ENCODE assay signal across 1 cellular context in the genomic region with DNA sequence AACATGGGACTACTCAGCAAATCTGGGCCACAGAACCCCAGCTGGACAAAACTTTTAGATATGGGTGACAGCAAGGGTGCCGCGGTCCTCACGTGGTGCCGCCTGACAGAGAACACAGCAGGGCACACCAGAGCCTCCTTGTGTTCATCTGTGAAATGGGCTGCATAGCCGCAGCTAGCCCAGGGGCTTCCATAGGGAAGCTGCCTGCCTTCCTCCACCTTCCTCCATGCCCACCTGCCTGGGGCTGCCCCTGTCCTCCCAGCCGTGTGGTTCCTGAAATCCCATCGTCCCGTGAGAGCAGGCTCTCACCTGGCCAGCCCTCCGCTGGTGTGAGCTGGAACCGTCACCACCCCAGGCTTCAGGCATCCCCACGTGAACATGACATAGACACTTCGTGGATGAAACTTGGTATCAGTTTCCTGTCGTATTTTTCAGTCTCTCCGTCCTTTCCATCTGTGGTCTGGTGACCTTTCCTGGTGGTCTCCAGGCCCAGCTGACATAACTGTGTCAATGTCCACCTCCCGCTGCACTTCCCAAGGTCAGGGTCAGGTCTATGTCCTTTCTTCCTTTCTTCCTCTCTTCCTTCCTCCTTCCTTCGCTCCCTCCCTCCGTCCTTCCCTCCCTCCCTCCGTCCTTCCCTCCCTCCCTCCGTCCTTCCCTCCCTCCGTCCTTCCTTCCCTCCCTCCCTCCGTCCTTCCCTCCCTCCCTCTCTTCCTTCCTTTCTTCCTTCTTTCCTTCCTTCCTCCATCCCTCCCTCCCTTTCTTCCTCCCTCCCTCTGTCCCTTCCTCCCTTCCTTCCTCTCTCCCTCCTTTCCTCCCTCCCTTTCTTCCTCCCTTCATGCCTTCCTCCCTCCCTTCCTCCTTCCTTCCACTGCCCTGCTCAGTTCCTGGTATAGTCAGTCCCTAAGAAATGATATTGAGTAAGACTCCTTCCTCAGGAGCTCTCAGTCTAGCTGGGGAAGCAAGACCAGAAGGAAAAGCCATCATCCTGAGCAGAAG.
TF ChIP-seq lines count a peak whose summit lies in the region.

No MANE protein-coding gene starts in this region.

TF ChIP-seq in K562, 482 proteins besides CTCF, POLR2A, EP300 and RAD21 (continued from another document):
- TF ChIP-seq, protein P1, sequence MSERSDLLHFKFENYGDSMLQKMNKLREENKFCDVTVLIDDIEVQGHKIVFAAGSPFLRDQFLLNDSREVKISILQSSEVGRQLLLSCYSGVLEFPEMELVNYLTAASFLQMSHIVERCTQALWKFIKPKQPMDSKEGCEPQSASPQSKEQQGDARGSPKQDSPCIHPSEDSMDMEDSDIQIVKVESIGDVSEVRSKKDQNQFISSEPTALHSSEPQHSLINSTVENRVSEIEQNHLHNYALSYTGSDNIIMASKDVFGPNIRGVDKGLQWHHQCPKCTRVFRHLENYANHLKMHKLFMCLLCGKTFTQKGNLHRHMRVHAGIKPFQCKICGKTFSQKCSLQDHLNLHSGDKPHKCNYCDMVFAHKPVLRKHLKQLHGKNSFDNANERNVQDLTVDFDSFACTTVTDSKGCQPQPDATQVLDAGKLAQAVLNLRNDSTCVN (CRISPR knock-in tag; IDR thresholded peaks at IDR 0.05) = 0 out of 2 replicates have a peak, but pooled peaks have one; percentile 6
- no peak for TF ChIP-seq TBP (optimal IDR thresholded peaks at IDR 0.05; ENCODE audit: low read depth, low read length)
- no peak for TF ChIP-seq ARID1B (IDR thresholded peaks at IDR 0.05)
- TF ChIP-seq OTX1 (CRISPR knock-in tag; IDR thresholded peaks at IDR 0.05) = peak; percentile 73; the same call in 1 of the 2 replicates
- no peak for TF ChIP-seq ARHGAP35 (IDR thresholded peaks at IDR 0.05; ENCODE audit: partially characterized antibody)
TF ChIP-seq in K562: peak in this region for 3.
